In genomic region chr4:123602007-123602406, GRCh38 we compare ENCODE assay signal across 19 cellular contexts.
DNase-seq lines count a peak whose midpoint lies in the region; ATAC-seq and TF ChIP-seq lines count a peak whose summit lies in the region.
"Had no signal": no experiment of that assay in that cellular context is flagged by ENCODE, and none has a peak within 500 bp of the region (broad histone marks: within the 10 kb centered on the region; RNA-seq: fewer than 3 reads in every experiment).

No MANE protein-coding gene starts in this region.

- no peaks in the 10 kb centered on the region for H3K27me3 Mint-ChIP-seq in activated naive CD8-positive, alpha-beta T cell treated with anti-CD3 and anti-CD28 coated beads, Interleukin-2, amount 10 ng/mL, durations not matched to agents 7 days and 5 days
- no peaks in the 10 kb centered on the region for H3K27me3 Mint-ChIP-seq in activated naive CD8-positive, alpha-beta T cell treated with anti-CD3 and anti-CD28 coated beads, Interleukin-2, amount 50 U/mL, for 24 hours
- H3K27me3 Mint-ChIP-seq in endothelial cell (ENCODE audit: unreplicated experiment), result no peaks in the 10 kb centered on the region

- H3K36me3 ChIP-seq in Peyer's patch, result no peaks in the 10 kb centered on the region
- no peaks in the 10 kb centered on the region for H3K36me3 ChIP-seq in MG63

- TF ChIP-seq CTCF in Peyer's patch (IDR thresholded peaks at IDR 0.05), result no peak
- no peak for TF ChIP-seq CTCF in endothelial cell (IDR thresholded peaks at IDR 0.05; ENCODE audit: unreplicated experiment)

- no peaks in the 10 kb centered on the region for H3K9me3 ChIP-seq in Peyer's patch
- H3K9me3 ChIP-seq in MG63, result no peaks in the 10 kb centered on the region
- H3K9me3 ChIP-seq: SK-N-SH had no signal

- TF ChIP-seq POLR2A in Peyer's patch (IDR thresholded peaks at IDR 0.05), result no peak

- no peak for ATAC-seq in activated naive CD8-positive, alpha-beta T cell treated with anti-CD3 and anti-CD28 coated beads, Interleukin-2, amount 10 ng/mL, durations not matched to agents 7 days and 5 days (ENCODE audit: low read depth)
- ATAC-seq in activated naive CD8-positive, alpha-beta T cell treated with anti-CD3 and anti-CD28 coated beads, Interleukin-2, amount 50 U/mL, for 24 hours, result no peak
- ATAC-seq in stimulated activated effector memory CD8-positive, alpha-beta T cell treated with anti-CD3 and anti-CD28 coated beads, Interleukin-12 subunit alpha, Interleukin-12 subunit beta, amount 100 ng/mL, for 72 hours, result peak; percentile 62
- ATAC-seq: K562 had no signal

- H3K4me3 ChIP-seq in Peyer's patch (no peak overlapping the region), MG63 (no peak overlapping the region)
- H3K4me3 ChIP-seq: K562 had no signal

- POLR2A ChIA-PET in activated naive CD8-positive, alpha-beta T cell treated with anti-CD3 and anti-CD28 coated beads, Interleukin-2, amount 10 ng/mL, durations not matched to agents 7 days and 5 days (lab: Charles Lee), result no interaction called here

- H3K4me1 ChIP-seq in Peyer's patch, result peaks cover 3 to 49% (median 14%) of the 10 kb centered on the region in 4 donors

- peaks cover 72% of the 10 kb centered on the region for H3K4me1 Mint-ChIP-seq in activated naive CD8-positive, alpha-beta T cell treated with anti-CD3 and anti-CD28 coated beads, Interleukin-2, amount 10 ng/mL, durations not matched to agents 7 days and 5 days
- peaks cover 50% of the 10 kb centered on the region for H3K4me1 Mint-ChIP-seq in activated naive CD8-positive, alpha-beta T cell treated with anti-CD3 and anti-CD28 coated beads, Interleukin-2, amount 50 U/mL, for 24 hours
- peaks cover 51% of the 10 kb centered on the region for H3K4me1 Mint-ChIP-seq in endothelial cell (ENCODE audit: unreplicated experiment)
- peaks cover 44% of the 10 kb centered on the region for H3K4me1 Mint-ChIP-seq in stimulated activated effector memory CD8-positive, alpha-beta T cell treated with anti-CD3 and anti-CD28 coated beads, Interleukin-12 subunit alpha, Interleukin-12 subunit beta, amount 100 ng/mL, for 72 hours

- DNase-seq in activated naive CD8-positive, alpha-beta T cell treated with anti-CD3 and anti-CD28 coated beads, Interleukin-2, amount 10 ng/mL, durations not matched to agents 7 days and 5 days, result no peak
- no peak for DNase-seq in activated naive CD8-positive, alpha-beta T cell treated with anti-CD3 and anti-CD28 coated beads, Interleukin-2, amount 50 U/mL, for 24 hours
- no peak for DNase-seq in Peyer's patch
- DNase-seq in endothelial cell (ENCODE audit: low spot score), result no peak
- DNase-seq in stimulated activated effector memory CD8-positive, alpha-beta T cell treated with anti-CD3 and anti-CD28 coated beads, Interleukin-12 subunit alpha, Interleukin-12 subunit beta, amount 100 ng/mL, for 72 hours (ENCODE audit: low spot score in 2 of 2), result no peak
- no peak for DNase-seq in LoVo (ENCODE audit: low spot score)
- no peak for DNase-seq in MG63
- DNase-seq: DMS79 treated with DMSO at 0.1 percent for 48 hours, GOT3, HCEC 1CT, NCI-H1092, NCI-H1436, NCI-H187 treated with DMSO at 0.1 percent for 48 hours, NCI-H2107, NCI-H446 treated with DMSO at 0.1 percent for 48 hours, SHP77 treated with DMSO at 0.1 percent for 48 hours, SK-N-SH had no signal

- H3K27ac Mint-ChIP-seq in activated naive CD8-positive, alpha-beta T cell treated with anti-CD3 and anti-CD28 coated beads, Interleukin-2, amount 10 ng/mL, durations not matched to agents 7 days and 5 days, result peak overlapping the region; percentile 28
- H3K27ac Mint-ChIP-seq in activated naive CD8-positive, alpha-beta T cell treated with anti-CD3 and anti-CD28 coated beads, Interleukin-2, amount 50 U/mL, for 24 hours, result no peak overlapping the region
- peak overlapping the region; percentile 62 for H3K27ac Mint-ChIP-seq in endothelial cell (ENCODE audit: unreplicated experiment)
- peak overlapping the region; percentile 74 for H3K27ac Mint-ChIP-seq in stimulated activated effector memory CD8-positive, alpha-beta T cell treated with anti-CD3 and anti-CD28 coated beads, Interleukin-12 subunit alpha, Interleukin-12 subunit beta, amount 100 ng/mL, for 72 hours
- H3K27ac Mint-ChIP-seq: CD14-positive monocyte had no signal

- no peak overlapping the region for H3K4me3 Mint-ChIP-seq in activated naive CD8-positive, alpha-beta T cell treated with anti-CD3 and anti-CD28 coated beads, Interleukin-2, amount 10 ng/mL, durations not matched to agents 7 days and 5 days
- no peak overlapping the region for H3K4me3 Mint-ChIP-seq in activated naive CD8-positive, alpha-beta T cell treated with anti-CD3 and anti-CD28 coated beads, Interleukin-2, amount 50 U/mL, for 24 hours
- no peak overlapping the region for H3K4me3 Mint-ChIP-seq in endothelial cell (ENCODE audit: unreplicated experiment)
- H3K4me3 Mint-ChIP-seq in stimulated activated effector memory CD8-positive, alpha-beta T cell treated with anti-CD3 and anti-CD28 coated beads, Interleukin-12 subunit alpha, Interleukin-12 subunit beta, amount 100 ng/mL, for 72 hours, result no peak overlapping the region

- H3K36me3 Mint-ChIP-seq in activated naive CD8-positive, alpha-beta T cell treated with anti-CD3 and anti-CD28 coated beads, Interleukin-2, amount 10 ng/mL, durations not matched to agents 7 days and 5 days, result peaks cover 18% of the 10 kb centered on the region
- no peaks in the 10 kb centered on the region for H3K36me3 Mint-ChIP-seq in activated naive CD8-positive, alpha-beta T cell treated with anti-CD3 and anti-CD28 coated beads, Interleukin-2, amount 50 U/mL, for 24 hours (ENCODE audit: low read depth)
- peaks cover 9% of the 10 kb centered on the region for H3K36me3 Mint-ChIP-seq in endothelial cell (ENCODE audit: low read depth, unreplicated experiment)
- no peaks in the 10 kb centered on the region for H3K36me3 Mint-ChIP-seq in stimulated activated effector memory CD8-positive, alpha-beta T cell treated with anti-CD3 and anti-CD28 coated beads, Interleukin-12 subunit alpha, Interleukin-12 subunit beta, amount 100 ng/mL, for 72 hours
- H3K36me3 Mint-ChIP-seq: CD14-positive monocyte had no signal

- H3K27me3 ChIP-seq in Peyer's patch, result no peaks in the 10 kb centered on the region
- H3K27me3 ChIP-seq in MG63, result no peaks in the 10 kb centered on the region

- peaks cover 5% of the 10 kb centered on the region for H3K9me3 Mint-ChIP-seq in activated naive CD8-positive, alpha-beta T cell treated with anti-CD3 and anti-CD28 coated beads, Interleukin-2, amount 10 ng/mL, durations not matched to agents 7 days and 5 days
- H3K9me3 Mint-ChIP-seq in activated naive CD8-positive, alpha-beta T cell treated with anti-CD3 and anti-CD28 coated beads, Interleukin-2, amount 50 U/mL, for 24 hours, result no peaks in the 10 kb centered on the region
- H3K9me3 Mint-ChIP-seq in endothelial cell (ENCODE audit: unreplicated experiment), result no peaks in the 10 kb centered on the region
- no peaks in the 10 kb centered on the region for H3K9me3 Mint-ChIP-seq in stimulated activated effector memory CD8-positive, alpha-beta T cell treated with anti-CD3 and anti-CD28 coated beads, Interleukin-12 subunit alpha, Interleukin-12 subunit beta, amount 100 ng/mL, for 72 hours
- H3K9me3 Mint-ChIP-seq: CD14-positive monocyte had no signal

- peak overlapping the region in 3 of 4 donors; percentile 2 to 55 (median 8) for H3K27ac ChIP-seq in Peyer's patch
